ENCODE assay signal across 9 cellular contexts in the genomic region with DNA sequence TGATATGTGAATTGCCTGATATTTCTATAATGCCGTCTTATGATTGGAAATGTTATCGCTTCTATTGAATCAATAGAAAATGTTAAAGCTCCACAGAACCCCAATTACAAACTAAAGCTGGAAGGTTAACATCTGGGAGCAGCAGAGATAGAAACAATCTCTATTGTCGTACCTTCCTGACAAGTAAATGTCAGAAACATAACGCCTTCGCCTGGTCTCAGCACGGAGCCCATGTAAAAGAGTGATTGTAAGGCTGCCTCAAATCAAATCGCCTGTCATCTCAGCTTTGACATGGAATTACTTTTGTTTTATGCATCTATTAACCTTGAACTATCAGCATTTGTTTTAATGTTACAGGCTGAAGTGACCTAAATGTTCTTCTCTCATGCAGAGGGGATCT.
"Had no signal": no experiment of that assay in that cellular context is flagged by ENCODE, and none has a peak within 500 bp of the region (broad histone marks: within the 10 kb centered on the region; RNA-seq: fewer than 3 reads in every experiment).

No MANE protein-coding gene starts in this region.

- H3K9me3 ChIP-seq: HAP-1 had no signal

- H3K36me3 ChIP-seq: HAP-1 had no signal

- FAIRE-seq: H54 had no signal

- H3K4me1 ChIP-seq: HAP-1 had no signal

- H3K4me3 ChIP-seq: GM23248, HAP-1 had no signal

- H3K9me3 Mint-ChIP-seq: H9 had no signal

- DNase-seq: GM23248, GOT3, H7, H9, HCEC 1CT, HFFc6 had no signal

- H3K27ac Mint-ChIP-seq: H9, HFFc6 had no signal

- ATAC-seq: HCT116 had no signal

- H2AFZ ChIP-seq: GM23248 had no signal

- H3K9ac ChIP-seq: GM23248 had no signal

- H3K4me3 Mint-ChIP-seq: H9, HFFc6 had no signal

- H3K27ac ChIP-seq: GM23248 had no signal
